Comparison of ENCODE assay signal across 12 cellular contexts in genomic region chr1:54884135-54884586, GRCh38. TPM values are rescaled to one million over a fixed set of nuclear protein-coding genes. Genes with fewer than 3 reads are reported as not detected.
DNase-seq lines count a peak whose midpoint lies in the region; ATAC-seq and TF ChIP-seq lines count a peak whose summit lies in the region.
"Had no signal": no experiment of that assay in that cellular context is flagged by ENCODE, and none has a peak within 500 bp of the region (broad histone marks: within the 10 kb centered on the region; RNA-seq: fewer than 3 reads in every experiment).

No MANE protein-coding gene starts in this region.

- TF ChIP-seq POLR2A in IMR-90 (IDR thresholded peaks at IDR 0.05; ENCODE audit: low read depth, low read length) (no peak), breast epithelium (IDR thresholded peaks at IDR 0.05) (no peak)

- H4K5ac ChIP-seq in IMR-90 (ENCODE audit: low read depth, low read length) = no peak overlapping the region

- no peak overlapping the region for H3K9ac ChIP-seq in IMR-90 (ENCODE audit: low read depth, low read length)
- peak overlapping the region; percentile 34 for H3K9ac ChIP-seq in mesenchymal stem cell (ENCODE audit: low read length)

- H3K27me3 ChIP-seq in IMR-90 (ENCODE audit: control insufficient read depth, insufficient read depth, low read length) (no peaks in the 10 kb centered on the region), breast epithelium (no peaks in the 10 kb centered on the region), mesenchymal stem cell (ENCODE audit: control insufficient read depth in 1 of 2, insufficient read depth in 1 of 2, low read length in 2 of 2) (no peaks in the 10 kb centered on the region)

- in situ Hi-C loops in IMR-90 (cut with MboI; ENCODE audit: low sequenced_read_pairs) = no loop called here

- H3K4ac ChIP-seq in IMR-90 (ENCODE audit: low read depth, low read length) (no peak overlapping the region), mesenchymal stem cell (ENCODE audit: low read depth in 1 of 2, low read length in 2 of 2) (peak overlapping the region in 1 of 2 experiments; percentile 13)

- H3K4me2 ChIP-seq in IMR-90 (ENCODE audit: low read depth, low read length) (no peak overlapping the region; the same call in 1 of the 2 replicates), mesenchymal stem cell (ENCODE audit: low read length, poor library complexity, severe bottlenecking) (peak overlapping the region; percentile 58)

- no peak for ATAC-seq in IMR-90 (ENCODE audit: low read depth)
- ATAC-seq in GM21526 (IDR thresholded peaks at IDR 0.05; ENCODE audit: low FRiP score, unreplicated experiment) = no peak

- H3K4me3 ChIP-seq in AG10803 (ENCODE audit: low read length) (no peak overlapping the region; the same call in 1 of the 2 replicates), IMR-90 (ENCODE audit: insufficient read depth, low read depth, low read length) (no peak overlapping the region), breast epithelium (no peak overlapping the region), mesenchymal stem cell (ENCODE audit: insufficient read depth in 1 of 2, low read depth in 1 of 2, low read length in 2 of 2) (peak overlapping the region in 1 of 2 experiments; percentile 94)

- POLR2A ChIA-PET in IMR-90 (lab: Charles Lee; ENCODE audit: unreplicated experiment) = interaction anchor here (0.6 kb wide), 1 partner anchor 51 kb away, joined by 4 read pairs; no protein-coding TSS in a partner anchor

- intact Hi-C loops in IMR-90 (cut with micrococcal nuclease) (no loop called here), breast epithelium (cut with DNase I; ENCODE audit: low total_unique reads) (loop anchor here (5.0 kb wide), 1 partner anchor 312 kb away; no protein-coding TSS in a partner anchor), posterior cingulate gyrus (cut with DNase I) (loop anchor here (10.0 kb wide), 2 partner anchors 61 to 119 kb away; partner anchors contain the start of gene PARS2)

- H2BK20ac ChIP-seq in IMR-90 (ENCODE audit: low read depth, low read length) = no peak overlapping the region

- no peak overlapping the region for H2BK15ac ChIP-seq in IMR-90 (ENCODE audit: low read depth, low read length)
- no peak overlapping the region for H2BK15ac ChIP-seq in mesenchymal stem cell (ENCODE audit: low read depth, poor library complexity, severe bottlenecking)

- H2BK5ac ChIP-seq in IMR-90 (ENCODE audit: low read depth, low read length, poor library complexity, severe bottlenecking) = no peak overlapping the region
- H2BK5ac ChIP-seq in mesenchymal stem cell (ENCODE audit: low read depth, low read length, poor library complexity, severe bottlenecking) = no peak overlapping the region

- H4K8ac ChIP-seq in IMR-90 (ENCODE audit: low read depth in 2 of 2, low read length in 2 of 2) (no peak overlapping the region), mesenchymal stem cell (ENCODE audit: low read length) (no peak overlapping the region)

- no peak overlapping the region; the same call in 1 of the 2 replicates for H3K18ac ChIP-seq in IMR-90 (ENCODE audit: low read depth, low read length)
- no peak overlapping the region for H3K18ac ChIP-seq in mesenchymal stem cell (ENCODE audit: low read depth in 1 of 2, low read length in 2 of 2)

- H3K9me1 ChIP-seq in IMR-90 (ENCODE audit: insufficient read depth, low read length) = 0 out of 2 replicates have a peak, but pooled peaks cover 5% of the 10 kb centered on the region

- H3K79me1 ChIP-seq in IMR-90 (ENCODE audit: low read depth in 1 of 2, low read length in 2 of 2) = peaks cover 17 to 32% of the 10 kb centered on the region in 2 experiments
- peaks cover 9% of the 10 kb centered on the region for H3K79me1 ChIP-seq in mesenchymal stem cell (replicated peaks; ENCODE audit: low read length, poor library complexity, severe bottlenecking)

- H3K14ac ChIP-seq in IMR-90 (replicated peaks; ENCODE audit: low read depth, low read length) (no peak overlapping the region), mesenchymal stem cell (ENCODE audit: low read length in 2 of 2) (no peak overlapping the region)

- H2AK5ac ChIP-seq in IMR-90 (ENCODE audit: low read depth, low read length) (no peak overlapping the region), mesenchymal stem cell (ENCODE audit: low read length, severe bottlenecking) (no peak overlapping the region)

- peaks cover 1% of the 10 kb centered on the region; the same call in 1 of the 2 replicates for H3K36me3 ChIP-seq in IMR-90 (ENCODE audit: control insufficient read depth, insufficient read depth, low read length)
- H3K36me3 ChIP-seq in breast epithelium = no peaks in the 10 kb centered on the region
- H3K36me3 ChIP-seq in mesenchymal stem cell (ENCODE audit: control insufficient read depth in 1 of 2, insufficient read depth in 2 of 2, low read depth in 1 of 2, low read length in 2 of 2) = peaks cover 19 to 29% of the 10 kb centered on the region in 2 experiments

- no peak overlapping the region for H4K91ac ChIP-seq in IMR-90 (ENCODE audit: insufficient read depth, low read depth, low read length)
- H4K91ac ChIP-seq in mesenchymal stem cell (ENCODE audit: low read length) = no peak overlapping the region

- peak; percentile 60 for DNase-seq in AG10803 (ENCODE audit: low read depth)
- peak; percentile 79 for DNase-seq in IMR-90
- DNase-seq in breast epithelium (ENCODE audit: low spot score in 2 of 2) = no peak
- peak; percentile 44 for DNase-seq in mesenchymal stem cell
- no peak for DNase-seq in posterior cingulate gyrus
- no peak for DNase-seq in NCI-H187 treated with DMSO at 0.1 percent for 48 hours (lab: John Stamatoyannopoulos, UW)
- no peak for DNase-seq in NCI-H2107 treated with DMSO at 0.1 percent for 48 hours (lab: John Stamatoyannopoulos, UW; ENCODE audit: unreplicated experiment)
- DNase-seq: activated CD4-positive, alpha-beta T cell treated with anti-CD3 and anti-CD28 coated beads, Interleukin-2, amount 50 U/mL, for 48 hours; amygdala; GOT3; NCI-H1436 treated with DMSO at 0.1 percent for 48 hours had no signal

- H3K23ac ChIP-seq in IMR-90 (ENCODE audit: low read depth, low read length) (no peak overlapping the region), mesenchymal stem cell (ENCODE audit: low read length in 2 of 2) (no peak overlapping the region)

- H2BK120ac ChIP-seq in IMR-90 (ENCODE audit: low read depth, low read length) (no peak overlapping the region), mesenchymal stem cell (ENCODE audit: low read depth, low read length) (no peak overlapping the region)

- no peak overlapping the region for H2AFZ ChIP-seq in IMR-90 (replicated peaks; ENCODE audit: low read length, poor library complexity)
- no peak overlapping the region for H2AFZ ChIP-seq in mesenchymal stem cell (ENCODE audit: low read depth, low read length)

- H3K27ac ChIP-seq in IMR-90 (ENCODE audit: insufficient read depth, low read length) = no peak overlapping the region
- H3K27ac ChIP-seq in breast epithelium = peak overlapping the region; percentile 78 to 84
- H3K27ac ChIP-seq in mesenchymal stem cell (ENCODE audit: low read length, poor library complexity, severe bottlenecking) = peak overlapping the region; percentile 19

- WGBS in IMR-90 (ENCODE audit: extremely low coverage in 2 of 2, insufficient read length in 1 of 2), 2 experiments = no CpG with 5 or more reads among the region's 3 CpGs
- WGBS in mesenchymal stem cell = 32% methylated on average over 3 of the region's 3 CpGs

- TF ChIP-seq CTCF in AG10803 (conservative IDR thresholded peaks at IDR 0.05; ENCODE audit: low read length) = no peak
- no peak for TF ChIP-seq CTCF in IMR-90 (conservative IDR thresholded peaks at IDR 0.05; ENCODE audit: low read depth, low read length)
- TF ChIP-seq CTCF in breast epithelium (IDR thresholded peaks at IDR 0.05) = no peak

- H3K4me1 ChIP-seq in IMR-90 (ENCODE audit: control insufficient read depth, insufficient read depth, low read length) (peaks cover 18% of the 10 kb centered on the region), breast epithelium (no peaks in the 10 kb centered on the region), mesenchymal stem cell (ENCODE audit: control insufficient read depth, insufficient read depth, low read depth, low read length) (peaks cover 30% of the 10 kb centered on the region)

- no peaks in the 10 kb centered on the region; the same call in 1 of the 2 replicates for H4K20me1 ChIP-seq in IMR-90 (ENCODE audit: insufficient read depth, low read length)

- TF ChIP-seq RAD21 in IMR-90 (IDR thresholded peaks at IDR 0.05; ENCODE audit: low read length) = no peak

- H2BK12ac ChIP-seq in mesenchymal stem cell (ENCODE audit: low read length in 2 of 2) = no peak overlapping the region

- H2AK9ac ChIP-seq in IMR-90 (replicated peaks; ENCODE audit: low read depth, low read length, poor library complexity) = no peak overlapping the region

- no TSS peak for BruUV-seq in IMR-90 (replicated peaks; lab: Mats Ljungman, UMichigan)

- no peaks in the 10 kb centered on the region for H3K9me3 ChIP-seq in IMR-90 (ENCODE audit: control insufficient read depth, insufficient read depth, low read length)
- H3K9me3 ChIP-seq in breast epithelium = no peaks in the 10 kb centered on the region
- no peaks in the 10 kb centered on the region for H3K9me3 ChIP-seq in mesenchymal stem cell (ENCODE audit: control insufficient read depth, low read length)

- dilution Hi-C loops in IMR-90 (cut with HindIII; ENCODE audit: low sequenced_read_pairs, unreplicated experiment) = no loop called here

- CTCF ChIA-PET in IMR-90 (lab: Yijun Ruan, JAX) = interaction anchor here (0.7 to 0.9 kb wide), 2 partner anchors 61 to 489 kb away, joined by 3 to 4 read pairs; no protein-coding TSS in a partner anchor

- no peak overlapping the region for H3K56ac ChIP-seq in IMR-90 (ENCODE audit: extremely low read depth, insufficient read depth, low read length)

TF ChIP-seq in IMR-90, 13 proteins besides CTCF, POLR2A, EP300 and RAD21:
- TF ChIP-seq MXI1 (IDR thresholded peaks at IDR 0.05; ENCODE audit: borderline replicate concordance, low read depth, low read length) = 0 out of 2 replicates have a peak, but pooled peaks have one; percentile 18
- no peak for TF ChIP-seq USF2 (IDR thresholded peaks at IDR 0.05; ENCODE audit: low read depth, low read length)
- TF ChIP-seq BHLHE40 (IDR thresholded peaks at IDR 0.05; ENCODE audit: low read depth, low read length) = peak; percentile 94
TF ChIP-seq in IMR-90: peak in this region for 2.

RNA-seq across cellular contexts. Expression of gene DHCR24, which starts 2.8 kb away (rescaled TPM):
- 194 and 206 TPM in 2 replicates for total RNA-seq in IMR-90 (2012; rRNA removed)
- 117 and 130 TPM in 2 replicates for polyA plus RNA-seq in IMR-90 (2012; rRNA removed)
- polyA plus RNA-seq in IMR-90 (2012; cell fraction: cytosol; rRNA removed) = 71.2 and 131 TPM in 2 replicates
- 33.9 and 115 TPM in 2 replicates for polyA plus RNA-seq in IMR-90 (2012; cell fraction: nucleus; rRNA removed; ENCODE audit: low replicate concordance)
- 100 to 1,000 TPM; 149 to 230 (median 157) TPM for total RNA-seq in breast epithelium
- 136 TPM for polyA plus RNA-seq in mesenchymal stem cell (2013, experiment 1 of 2)
- polyA plus RNA-seq in mesenchymal stem cell (2013, experiment 2 of 2) = 139 TPM

Comparison
In these comparisons a context has a peak if more than half of its experiments do, and no peak if none do; other contexts are left out.
1. DNase-seq: peak in AG10803 (single experiment), IMR-90 (single experiment) and mesenchymal stem cell (single experiment); none in breast epithelium (0 of 2), posterior cingulate gyrus (0 of 10), NCI-H187 treated with DMSO at 0.1 percent for 48 hours (single experiment) and NCI-H2107 treated with DMSO at 0.1 percent for 48 hours (single experiment).